Comparison of ENCODE assay signal across 1 cellular context in the genomic region with DNA sequence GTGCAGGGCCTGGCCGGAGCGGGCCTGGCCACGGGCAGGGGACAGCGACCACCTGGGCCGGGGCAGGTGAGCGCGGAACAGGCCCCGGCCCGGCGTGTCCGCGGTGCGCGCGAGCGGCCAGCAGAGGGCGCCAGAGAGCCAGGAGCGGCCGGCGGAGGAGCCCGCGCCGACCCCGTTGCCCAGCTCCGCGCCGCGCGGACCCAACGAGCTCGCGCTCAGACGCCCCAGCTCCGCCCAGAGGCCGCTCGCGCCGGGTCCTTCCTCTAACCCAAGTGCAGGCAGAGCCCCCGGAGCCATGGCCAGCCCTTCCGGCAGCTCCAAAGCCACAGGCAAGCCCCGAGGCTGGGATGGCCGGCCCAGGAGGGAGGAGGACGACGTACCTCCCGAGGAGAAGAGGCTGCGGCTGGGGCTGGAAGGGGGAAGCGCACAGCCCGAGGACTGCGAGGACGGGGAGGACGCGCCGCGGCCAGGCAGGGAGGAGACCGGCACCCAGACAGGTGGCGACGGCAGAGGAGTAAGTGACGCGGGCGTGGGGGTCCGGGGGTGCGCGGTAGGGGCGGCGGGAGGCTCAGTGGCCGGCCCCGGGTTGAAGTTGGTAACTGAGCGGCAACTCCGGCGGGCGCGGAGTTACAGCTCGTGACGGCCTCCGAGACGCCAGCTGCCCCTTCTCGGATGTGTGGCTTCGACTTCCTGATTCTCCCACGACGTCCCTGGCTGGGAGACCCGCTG.
TF ChIP-seq lines count a peak whose summit lies in the region.

No MANE protein-coding gene starts in this region.

TF ChIP-seq in IMR-90, 13 proteins besides CTCF, POLR2A, EP300 and RAD21:
- peak; percentile 28; the same call in 1 of the 2 replicates for TF ChIP-seq SMC3 (IDR thresholded peaks at IDR 0.05; ENCODE audit: low read depth, low read length)
